Comparison of ENCODE assay signal across 1 cellular context in genomic region chr12:110582286-110583136, GRCh38.
TF ChIP-seq lines count a peak whose summit lies in the region.

No MANE protein-coding gene starts in this region.

TF ChIP-seq in WTC11, 78 proteins besides CTCF, POLR2A, EP300 and RAD21 (continued from another document):
- TF ChIP-seq ZNF425 (CRISPR knock-in tag; conservative IDR thresholded peaks at IDR 0.05) (no peak), ESRRA (CRISPR knock-in tag; IDR thresholded peaks at IDR 0.05; ENCODE audit: borderline replicate concordance) (0 out of 2 replicates have a peak, but pooled peaks have one; percentile 63), ZNF396 (CRISPR knock-in tag; IDR thresholded peaks at IDR 0.05; ENCODE audit: borderline replicate concordance) (no peak), FOXK1 (CRISPR knock-in tag; IDR thresholded peaks at IDR 0.05) (no peak), SMAD3 (CRISPR knock-in tag; IDR thresholded peaks at IDR 0.05; ENCODE audit: borderline replicate concordance) (no peak), SMAD4 (CRISPR knock-in tag; IDR thresholded peaks at IDR 0.05) (no peak), ZNF138 (CRISPR knock-in tag; conservative IDR thresholded peaks at IDR 0.05) (no peak), CBFB (CRISPR knock-in tag; IDR thresholded peaks at IDR 0.05; ENCODE audit: low read depth) (no peak), MXD4 (CRISPR knock-in tag; IDR thresholded peaks at IDR 0.05; ENCODE audit: borderline replicate concordance) (no peak), RORB (CRISPR knock-in tag; IDR thresholded peaks at IDR 0.05) (no peak), ZBTB21 (CRISPR knock-in tag; IDR thresholded peaks at IDR 0.05; ENCODE audit: borderline replicate concordance) (no peak), ZNF263 (CRISPR knock-in tag; IDR thresholded peaks at IDR 0.05; ENCODE audit: low read depth) (no peak), USF1 (CRISPR knock-in tag; IDR thresholded peaks at IDR 0.05) (no peak), FOXP1 (CRISPR knock-in tag; IDR thresholded peaks at IDR 0.05; ENCODE audit: borderline replicate concordance) (peak; percentile 73; the same call in 1 of the 2 replicates), HMGA2 (CRISPR knock-in tag; IDR thresholded peaks at IDR 0.05) (no peak), IRF1 (CRISPR knock-in tag; IDR thresholded peaks at IDR 0.05) (0 out of 2 replicates have a peak, but pooled peaks have one; percentile 17), ZNF121 (CRISPR knock-in tag; IDR thresholded peaks at IDR 0.05) (no peak), ZMAT4 (CRISPR knock-in tag; IDR thresholded peaks at IDR 0.05) (no peak)
- TF ChIP-seq, protein P1, sequence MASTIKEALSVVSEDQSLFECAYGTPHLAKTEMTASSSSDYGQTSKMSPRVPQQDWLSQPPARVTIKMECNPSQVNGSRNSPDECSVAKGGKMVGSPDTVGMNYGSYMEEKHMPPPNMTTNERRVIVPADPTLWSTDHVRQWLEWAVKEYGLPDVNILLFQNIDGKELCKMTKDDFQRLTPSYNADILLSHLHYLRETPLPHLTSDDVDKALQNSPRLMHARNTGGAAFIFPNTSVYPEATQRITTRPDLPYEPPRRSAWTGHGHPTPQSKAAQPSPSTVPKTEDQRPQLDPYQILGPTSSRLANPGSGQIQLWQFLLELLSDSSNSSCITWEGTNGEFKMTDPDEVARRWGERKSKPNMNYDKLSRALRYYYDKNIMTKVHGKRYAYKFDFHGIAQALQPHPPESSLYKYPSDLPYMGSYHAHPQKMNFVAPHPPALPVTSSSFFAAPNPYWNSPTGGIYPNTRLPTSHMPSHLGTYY (CRISPR knock-in tag; IDR thresholded peaks at IDR 0.05), result 0 out of 2 replicates have a peak, but pooled peaks have one; percentile 11
- TF ChIP-seq, protein P2, sequence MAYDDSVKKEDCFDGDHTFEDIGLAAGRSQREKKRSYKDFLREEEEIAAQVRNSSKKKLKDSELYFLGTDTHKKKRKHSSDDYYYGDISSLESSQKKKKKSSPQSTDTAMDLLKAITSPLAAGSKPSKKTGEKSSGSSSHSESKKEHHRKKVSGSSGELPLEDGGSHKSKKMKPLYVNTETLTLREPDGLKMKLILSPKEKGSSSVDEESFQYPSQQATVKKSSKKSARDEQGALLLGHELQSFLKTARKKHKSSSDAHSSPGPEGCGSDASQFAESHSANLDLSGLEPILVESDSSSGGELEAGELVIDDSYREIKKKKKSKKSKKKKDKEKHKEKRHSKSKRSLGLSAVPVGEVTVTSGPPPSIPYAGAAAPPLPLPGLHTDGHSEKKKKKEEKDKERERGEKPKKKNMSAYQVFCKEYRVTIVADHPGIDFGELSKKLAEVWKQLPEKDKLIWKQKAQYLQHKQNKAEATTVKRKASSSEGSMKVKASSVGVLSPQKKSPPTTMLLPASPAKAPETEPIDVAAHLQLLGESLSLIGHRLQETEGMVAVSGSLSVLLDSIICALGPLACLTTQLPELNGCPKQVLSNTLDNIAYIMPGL (CRISPR knock-in tag; IDR thresholded peaks at IDR 0.05), result peak; percentile 63; the same call in 1 of the 2 replicates
- TF ChIP-seq, protein P3, sequence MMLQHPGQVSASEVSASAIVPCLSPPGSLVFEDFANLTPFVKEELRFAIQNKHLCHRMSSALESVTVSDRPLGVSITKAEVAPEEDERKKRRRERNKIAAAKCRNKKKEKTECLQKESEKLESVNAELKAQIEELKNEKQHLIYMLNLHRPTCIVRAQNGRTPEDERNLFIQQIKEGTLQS (CRISPR knock-in tag; conservative IDR thresholded peaks at IDR 0.05), result no peak
